Comparison of ENCODE assay signal across 1 cellular context in the genomic region with DNA sequence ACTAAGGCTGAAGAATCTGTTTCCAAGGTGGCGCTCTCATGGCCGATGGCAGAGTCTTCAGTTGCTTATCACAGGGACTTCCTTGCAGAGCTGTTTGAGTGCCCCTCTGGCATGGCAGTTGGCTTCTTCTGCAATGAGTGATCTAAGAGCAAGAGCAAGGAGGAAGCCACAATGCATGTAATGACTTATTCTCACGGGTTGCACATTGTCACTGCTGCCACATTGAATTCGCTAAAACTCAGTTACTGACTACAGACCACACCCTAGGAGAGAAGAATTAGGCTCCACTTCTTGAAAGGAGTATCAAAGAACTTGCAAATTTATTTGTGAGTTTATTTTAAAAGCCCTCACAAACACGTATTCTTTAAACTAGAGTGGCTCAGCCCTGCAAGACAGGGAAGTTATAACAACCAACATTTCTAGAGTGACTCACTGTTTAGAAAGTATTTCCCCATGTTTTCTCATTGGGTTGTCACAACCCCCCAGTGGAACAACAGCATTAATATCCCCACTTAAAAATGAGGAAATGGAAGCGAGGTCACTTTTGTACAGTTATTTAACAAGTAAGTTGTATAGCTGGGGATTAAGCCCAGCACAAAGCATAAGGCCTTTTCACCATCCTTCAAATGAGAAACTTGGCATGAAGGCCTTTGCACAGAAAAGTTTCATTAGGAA.
TF ChIP-seq lines count a peak whose summit lies in the region.

No MANE protein-coding gene starts in this region.

TF ChIP-seq in GM12878, 131 proteins besides CTCF, POLR2A, EP300 and RAD21 (continued from another document and continues in another):
- TF ChIP-seq, protein P1, sequence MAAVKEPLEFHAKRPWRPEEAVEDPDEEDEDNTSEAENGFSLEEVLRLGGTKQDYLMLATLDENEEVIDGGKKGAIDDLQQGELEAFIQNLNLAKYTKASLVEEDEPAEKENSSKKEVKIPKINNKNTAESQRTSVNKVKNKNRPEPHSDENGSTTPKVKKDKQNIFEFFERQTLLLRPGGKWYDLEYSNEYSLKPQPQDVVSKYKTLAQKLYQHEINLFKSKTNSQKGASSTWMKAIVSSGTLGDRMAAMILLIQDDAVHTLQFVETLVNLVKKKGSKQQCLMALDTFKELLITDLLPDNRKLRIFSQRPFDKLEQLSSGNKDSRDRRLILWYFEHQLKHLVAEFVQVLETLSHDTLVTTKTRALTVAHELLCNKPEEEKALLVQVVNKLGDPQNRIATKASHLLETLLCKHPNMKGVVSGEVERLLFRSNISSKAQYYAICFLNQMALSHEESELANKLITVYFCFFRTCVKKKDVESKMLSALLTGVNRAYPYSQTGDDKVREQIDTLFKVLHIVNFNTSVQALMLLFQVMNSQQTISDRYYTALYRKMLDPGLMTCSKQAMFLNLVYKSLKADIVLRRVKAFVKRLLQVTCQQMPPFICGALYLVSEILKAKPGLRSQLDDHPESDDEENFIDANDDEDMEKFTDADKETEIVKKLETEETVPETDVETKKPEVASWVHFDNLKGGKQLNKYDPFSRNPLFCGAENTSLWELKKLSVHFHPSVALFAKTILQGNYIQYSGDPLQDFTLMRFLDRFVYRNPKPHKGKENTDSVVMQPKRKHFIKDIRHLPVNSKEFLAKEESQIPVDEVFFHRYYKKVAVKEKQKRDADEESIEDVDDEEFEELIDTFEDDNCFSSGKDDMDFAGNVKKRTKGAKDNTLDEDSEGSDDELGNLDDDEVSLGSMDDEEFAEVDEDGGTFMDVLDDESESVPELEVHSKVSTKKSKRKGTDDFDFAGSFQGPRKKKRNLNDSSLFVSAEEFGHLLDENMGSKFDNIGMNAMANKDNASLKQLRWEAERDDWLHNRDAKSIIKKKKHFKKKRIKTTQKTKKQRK (IDR thresholded peaks at IDR 0.05; ENCODE audit: low read depth, low read length), result no peak
- TF ChIP-seq CREM (IDR thresholded peaks at IDR 0.05; ENCODE audit: low read depth), result peak; percentile 9; the same call in 1 of the 2 replicates
- TF ChIP-seq GABPA (IDR thresholded peaks at IDR 0.05; ENCODE audit: low read depth), result 0 out of 2 replicates have a peak, but pooled peaks have one; percentile 23
- TF ChIP-seq CBX3 (IDR thresholded peaks at IDR 0.05; ENCODE audit: borderline replicate concordance, low read depth), result no peak
- TF ChIP-seq CHD4 (IDR thresholded peaks at IDR 0.05), result no peak
- TF ChIP-seq ZBED1 (IDR thresholded peaks at IDR 0.05; ENCODE audit: borderline replicate concordance), result no peak
- no peak for TF ChIP-seq DPF2 (IDR thresholded peaks at IDR 0.05)
- TF ChIP-seq POLR2AphosphoS2 (IDR thresholded peaks at IDR 0.05; ENCODE audit: low read depth, low read length), result no peak
- no peak for TF ChIP-seq IRF4 (IDR thresholded peaks at IDR 0.05; ENCODE audit: low read depth, low read length)
- TF ChIP-seq, protein P2, sequence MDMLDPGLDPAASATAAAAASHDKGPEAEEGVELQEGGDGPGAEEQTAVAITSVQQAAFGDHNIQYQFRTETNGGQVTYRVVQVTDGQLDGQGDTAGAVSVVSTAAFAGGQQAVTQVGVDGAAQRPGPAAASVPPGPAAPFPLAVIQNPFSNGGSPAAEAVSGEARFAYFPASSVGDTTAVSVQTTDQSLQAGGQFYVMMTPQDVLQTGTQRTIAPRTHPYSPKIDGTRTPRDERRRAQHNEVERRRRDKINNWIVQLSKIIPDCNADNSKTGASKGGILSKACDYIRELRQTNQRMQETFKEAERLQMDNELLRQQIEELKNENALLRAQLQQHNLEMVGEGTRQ (IDR thresholded peaks at IDR 0.05; ENCODE audit: borderline replicate concordance, low read depth, low read length), result no peak
- TF ChIP-seq RCOR1 (conservative IDR thresholded peaks at IDR 0.05; ENCODE audit: low read depth, low read length), result no peak
- TF ChIP-seq MYB (IDR thresholded peaks at IDR 0.05; ENCODE audit: borderline replicate concordance, low read depth, low read length), result no peak
- no peak for TF ChIP-seq PAX5 (IDR thresholded peaks at IDR 0.05; ENCODE audit: borderline replicate concordance, low read depth, low read length)
- peak; percentile 50; the same call in 1 of the 2 replicates for TF ChIP-seq IKZF1 (conservative IDR thresholded peaks at IDR 0.05)
- TF ChIP-seq FOXM1 (IDR thresholded peaks at IDR 0.05; ENCODE audit: low read depth, low read length), result 0 out of 2 replicates have a peak, but pooled peaks have one; percentile 50
- TF ChIP-seq SPI1 (IDR thresholded peaks at IDR 0.05; ENCODE audit: borderline replicate concordance, insufficient read depth, low read depth, low read length), result peak; percentile 86
- no peak for TF ChIP-seq SRF (IDR thresholded peaks at IDR 0.05; ENCODE audit: low read depth in 2 of 2, low read length in 2 of 2)
- TF ChIP-seq TARDBP (IDR thresholded peaks at IDR 0.05; ENCODE audit: borderline replicate concordance), result no peak
- peak; percentile 30; the same call in 1 of the 3 replicates for TF ChIP-seq POU2F2 (IDR thresholded peaks at IDR 0.05; ENCODE audit: borderline replicate concordance, low read depth, low read length)
- no peak for TF ChIP-seq YY1 (IDR thresholded peaks at IDR 0.05; ENCODE audit: low read depth, low read length)
- peak; percentile 69 for TF ChIP-seq JUNB (IDR thresholded peaks at IDR 0.05)
- no peak for TF ChIP-seq SIX5 (IDR thresholded peaks at IDR 0.05; ENCODE audit: low read depth, low read length, severe bottlenecking)
- TF ChIP-seq BCL11A (IDR thresholded peaks at IDR 0.05; ENCODE audit: low read depth, low read length), result peak; percentile 45; the same call in 1 of the 2 replicates
- peak; percentile 60; the same call in 1 of the 2 replicates for TF ChIP-seq ATF7 (IDR thresholded peaks at IDR 0.05; ENCODE audit: low read depth)
- TF ChIP-seq, protein P3, sequence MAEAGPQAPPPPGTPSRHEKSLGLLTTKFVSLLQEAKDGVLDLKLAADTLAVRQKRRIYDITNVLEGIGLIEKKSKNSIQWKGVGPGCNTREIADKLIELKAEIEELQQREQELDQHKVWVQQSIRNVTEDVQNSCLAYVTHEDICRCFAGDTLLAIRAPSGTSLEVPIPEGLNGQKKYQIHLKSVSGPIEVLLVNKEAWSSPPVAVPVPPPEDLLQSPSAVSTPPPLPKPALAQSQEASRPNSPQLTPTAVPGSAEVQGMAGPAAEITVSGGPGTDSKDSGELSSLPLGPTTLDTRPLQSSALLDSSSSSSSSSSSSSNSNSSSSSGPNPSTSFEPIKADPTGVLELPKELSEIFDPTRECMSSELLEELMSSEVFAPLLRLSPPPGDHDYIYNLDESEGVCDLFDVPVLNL (IDR thresholded peaks at IDR 0.05; ENCODE audit: low read depth, low read length), result no peak
- TF ChIP-seq, protein P4, sequence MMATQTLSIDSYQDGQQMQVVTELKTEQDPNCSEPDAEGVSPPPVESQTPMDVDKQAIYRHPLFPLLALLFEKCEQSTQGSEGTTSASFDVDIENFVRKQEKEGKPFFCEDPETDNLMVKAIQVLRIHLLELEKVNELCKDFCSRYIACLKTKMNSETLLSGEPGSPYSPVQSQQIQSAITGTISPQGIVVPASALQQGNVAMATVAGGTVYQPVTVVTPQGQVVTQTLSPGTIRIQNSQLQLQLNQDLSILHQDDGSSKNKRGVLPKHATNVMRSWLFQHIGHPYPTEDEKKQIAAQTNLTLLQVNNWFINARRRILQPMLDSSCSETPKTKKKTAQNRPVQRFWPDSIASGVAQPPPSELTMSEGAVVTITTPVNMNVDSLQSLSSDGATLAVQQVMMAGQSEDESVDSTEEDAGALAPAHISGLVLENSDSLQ (IDR thresholded peaks at IDR 0.05), result 0 out of 2 replicates have a peak, but pooled peaks have one; percentile 9
- peak; percentile 41; the same call in 1 of the 2 replicates for TF ChIP-seq PAX8 (IDR thresholded peaks at IDR 0.05)
- TF ChIP-seq, protein P5, sequence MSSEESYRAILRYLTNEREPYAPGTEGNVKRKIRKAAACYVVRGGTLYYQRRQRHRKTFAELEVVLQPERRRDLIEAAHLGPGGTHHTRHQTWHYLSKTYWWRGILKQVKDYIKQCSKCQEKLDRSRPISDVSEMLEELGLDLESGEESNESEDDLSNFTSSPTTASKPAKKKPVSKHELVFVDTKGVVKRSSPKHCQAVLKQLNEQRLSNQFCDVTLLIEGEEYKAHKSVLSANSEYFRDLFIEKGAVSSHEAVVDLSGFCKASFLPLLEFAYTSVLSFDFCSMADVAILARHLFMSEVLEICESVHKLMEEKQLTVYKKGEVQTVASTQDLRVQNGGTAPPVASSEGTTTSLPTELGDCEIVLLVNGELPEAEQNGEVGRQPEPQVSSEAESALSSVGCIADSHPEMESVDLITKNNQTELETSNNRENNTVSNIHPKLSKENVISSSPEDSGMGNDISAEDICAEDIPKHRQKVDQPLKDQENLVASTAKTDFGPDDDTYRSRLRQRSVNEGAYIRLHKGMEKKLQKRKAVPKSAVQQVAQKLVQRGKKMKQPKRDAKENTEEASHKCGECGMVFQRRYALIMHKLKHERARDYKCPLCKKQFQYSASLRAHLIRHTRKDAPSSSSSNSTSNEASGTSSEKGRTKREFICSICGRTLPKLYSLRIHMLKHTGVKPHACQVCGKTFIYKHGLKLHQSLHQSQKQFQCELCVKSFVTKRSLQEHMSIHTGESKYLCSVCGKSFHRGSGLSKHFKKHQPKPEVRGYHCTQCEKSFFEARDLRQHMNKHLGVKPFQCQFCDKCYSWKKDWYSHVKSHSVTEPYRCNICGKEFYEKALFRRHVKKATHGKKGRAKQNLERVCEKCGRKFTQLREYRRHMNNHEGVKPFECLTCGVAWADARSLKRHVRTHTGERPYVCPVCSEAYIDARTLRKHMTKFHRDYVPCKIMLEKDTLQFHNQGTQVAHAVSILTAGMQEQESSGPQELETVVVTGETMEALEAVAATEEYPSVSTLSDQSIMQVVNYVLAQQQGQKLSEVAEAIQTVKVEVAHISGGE (CRISPR knock-in tag; IDR thresholded peaks at IDR 0.05), result no peak
- TF ChIP-seq SMAD1 (IDR thresholded peaks at IDR 0.05; ENCODE audit: low read depth, partially characterized antibody), result no peak
- TF ChIP-seq SKIL (IDR thresholded peaks at IDR 0.05; ENCODE audit: low read depth, poor library complexity, severe bottlenecking), result no peak
- no peak for TF ChIP-seq ASH2L (IDR thresholded peaks at IDR 0.05; ENCODE audit: borderline replicate concordance, low read depth)
- peak in 1 of 2 experiments; percentile 57; a peak in 1 of 4 replicates for TF ChIP-seq ETV6 (conservative IDR thresholded peaks at IDR 0.05 in 1 of 2, IDR thresholded peaks at IDR 0.05 in 1 of 2; ENCODE audit: borderline replicate concordance in 1 of 2, low read depth in 1 of 2)
- peak; percentile 25; the same call in 1 of the 2 replicates for TF ChIP-seq PML (IDR thresholded peaks at IDR 0.05; ENCODE audit: low read length)
- 0 out of 2 replicates have a peak, but pooled peaks have one; percentile 33 for TF ChIP-seq MLLT1 (IDR thresholded peaks at IDR 0.05)
- no peak for TF ChIP-seq NFYA (IDR thresholded peaks at IDR 0.05; ENCODE audit: borderline replicate concordance, low read depth, low read length)
- peak; percentile 52 to 67; a peak in 3 of 4 replicates for TF ChIP-seq IKZF2 (IDR thresholded peaks at IDR 0.05)
- TF ChIP-seq CHD1 (IDR thresholded peaks at IDR 0.05; ENCODE audit: low read depth, low read length), result no peak
- TF ChIP-seq CBFB (IDR thresholded peaks at IDR 0.05; ENCODE audit: low read depth), result 0 out of 2 replicates have a peak, but pooled peaks have one; percentile 11
- TF ChIP-seq EED (IDR thresholded peaks at IDR 0.05; ENCODE audit: low read depth), result peak; percentile 63
- peak in 1 of 2 experiments; percentile 68; a peak in 1 of 4 replicates for TF ChIP-seq BHLHE40 (IDR thresholded peaks at IDR 0.05; ENCODE audit: borderline replicate concordance in 1 of 2, low read depth in 2 of 2, low read length in 1 of 2)
- TF ChIP-seq SREBF1 (IDR thresholded peaks at IDR 0.05; ENCODE audit: low read length), result no peak
- no peak for TF ChIP-seq HCFC1 (IDR thresholded peaks at IDR 0.05; ENCODE audit: low read length)
- TF ChIP-seq POLR2AphosphoS5 (IDR thresholded peaks at IDR 0.05; ENCODE audit: low read length), result no peak
- no peak for TF ChIP-seq BRCA1 (IDR thresholded peaks at IDR 0.05; ENCODE audit: low read depth, low read length)
- no peak for TF ChIP-seq TBL1XR1 (IDR thresholded peaks at IDR 0.05; ENCODE audit: low read depth, low read length)
- TF ChIP-seq TCF3 (IDR thresholded peaks at IDR 0.05; ENCODE audit: borderline replicate concordance, insufficient read depth, low read depth, low read length), result 0 out of 2 replicates have a peak, but pooled peaks have one; percentile 38
- TF ChIP-seq, protein P6, sequence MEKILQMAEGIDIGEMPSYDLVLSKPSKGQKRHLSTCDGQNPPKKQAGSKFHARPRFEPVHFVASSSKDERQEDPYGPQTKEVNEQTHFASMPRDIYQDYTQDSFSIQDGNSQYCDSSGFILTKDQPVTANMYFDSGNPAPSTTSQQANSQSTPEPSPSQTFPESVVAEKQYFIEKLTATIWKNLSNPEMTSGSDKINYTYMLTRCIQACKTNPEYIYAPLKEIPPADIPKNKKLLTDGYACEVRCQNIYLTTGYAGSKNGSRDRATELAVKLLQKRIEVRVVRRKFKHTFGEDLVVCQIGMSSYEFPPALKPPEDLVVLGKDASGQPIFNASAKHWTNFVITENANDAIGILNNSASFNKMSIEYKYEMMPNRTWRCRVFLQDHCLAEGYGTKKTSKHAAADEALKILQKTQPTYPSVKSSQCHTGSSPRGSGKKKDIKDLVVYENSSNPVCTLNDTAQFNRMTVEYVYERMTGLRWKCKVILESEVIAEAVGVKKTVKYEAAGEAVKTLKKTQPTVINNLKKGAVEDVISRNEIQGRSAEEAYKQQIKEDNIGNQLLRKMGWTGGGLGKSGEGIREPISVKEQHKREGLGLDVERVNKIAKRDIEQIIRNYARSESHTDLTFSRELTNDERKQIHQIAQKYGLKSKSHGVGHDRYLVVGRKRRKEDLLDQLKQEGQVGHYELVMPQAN (conservative IDR thresholded peaks at IDR 0.05), result no peak
